Comparison of ENCODE assay signal across 13 cellular contexts in the genomic region with DNA sequence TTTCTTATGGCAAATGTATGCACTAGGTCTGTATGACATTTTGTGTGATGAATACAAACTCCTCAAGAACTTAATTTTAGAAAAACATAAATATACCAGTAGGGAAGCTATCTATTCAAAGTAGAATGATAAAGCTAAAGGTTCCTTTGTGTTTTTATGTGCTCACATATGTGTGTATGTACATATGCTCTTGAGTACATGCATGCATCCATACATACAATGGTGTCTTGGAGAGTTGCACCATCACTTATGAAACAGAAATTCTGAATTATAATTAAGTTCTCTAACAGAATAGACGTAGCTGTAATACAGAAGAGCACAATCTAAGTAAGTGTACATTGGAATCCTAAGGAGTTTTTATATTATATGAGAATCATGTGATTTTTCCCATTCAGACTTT. TPM values are rescaled to one million over a fixed set of nuclear protein-coding genes. Genes with fewer than 3 reads are reported as not detected.
DNase-seq lines count a peak whose midpoint lies in the region; ATAC-seq and TF ChIP-seq lines count a peak whose summit lies in the region.
"Had no signal": no experiment of that assay in that cellular context is flagged by ENCODE, and none has a peak within 500 bp of the region (broad histone marks: within the 10 kb centered on the region; RNA-seq: fewer than 3 reads in every experiment).

No MANE protein-coding gene starts in this region.

- H3K27ac ChIP-seq in upper lobe of left lung, result no peak overlapping the region
- H3K27ac ChIP-seq in stomach, result no peak overlapping the region
- H3K27ac ChIP-seq: A549 had no signal

- TF ChIP-seq POLR2A in upper lobe of left lung (IDR thresholded peaks at IDR 0.05) (no peak), stomach (IDR thresholded peaks at IDR 0.05) (no peak)

- peaks cover 11 to 19% (median 13%) of the 10 kb centered on the region in 4 donors for H3K4me1 ChIP-seq in upper lobe of left lung
- H3K4me1 ChIP-seq in stomach, result peaks cover 8 to 19% (median 18%) of the 10 kb centered on the region in 4 donors
- H3K4me1 ChIP-seq: A549 had no signal

- no peak overlapping the region for H3K4me3 Mint-ChIP-seq in stimulated activated naive CD8-positive, alpha-beta T cell treated with anti-CD3 and anti-CD28 coated beads, Interleukin-15, amount 100 ng/mL, for 72 hours

- intact Hi-C loops in stomach (cut with DNase I; ENCODE audit: low total_unique reads), result no loop called here

- H3K27me3 ChIP-seq in upper lobe of left lung (peaks cover 0 to 12% (median 5%) of the 10 kb centered on the region in 4 donors), stomach (peaks cover 0 to 47% (median 19%) of the 10 kb centered on the region in 3 donors)

- TF ChIP-seq EP300 in upper lobe of left lung (IDR thresholded peaks at IDR 0.05) (no peak), stomach (IDR thresholded peaks at IDR 0.05) (no peak)

- TF ChIP-seq CTCF in upper lobe of left lung (IDR thresholded peaks at IDR 0.05), result no peak
- no peak for TF ChIP-seq CTCF in stomach (IDR thresholded peaks at IDR 0.05)

- H3K27ac Mint-ChIP-seq in stimulated activated naive CD8-positive, alpha-beta T cell treated with anti-CD3 and anti-CD28 coated beads, Interleukin-15, amount 100 ng/mL, for 72 hours, result no peak overlapping the region
- H3K27ac Mint-ChIP-seq: CD14-positive monocyte had no signal

- H3K4me3 ChIP-seq in upper lobe of left lung, result no peak overlapping the region
- H3K4me3 ChIP-seq in stomach, result no peak overlapping the region
- H3K4me3 ChIP-seq: A549 had no signal

- H3K9me3 Mint-ChIP-seq in stimulated activated naive CD8-positive, alpha-beta T cell treated with anti-CD3 and anti-CD28 coated beads, Interleukin-15, amount 100 ng/mL, for 72 hours, result no peaks in the 10 kb centered on the region

- no peak for ATAC-seq in stimulated activated naive CD8-positive, alpha-beta T cell treated with anti-CD3 and anti-CD28 coated beads, Interleukin-15, amount 100 ng/mL, for 72 hours
- no peak for ATAC-seq in upper lobe of left lung (ENCODE audit: low FRiP score in 2 of 2)
- ATAC-seq: A549 had no signal

- no peaks in the 10 kb centered on the region for H3K9me3 ChIP-seq in upper lobe of left lung
- H3K9me3 ChIP-seq in stomach, result no peaks in the 10 kb centered on the region
- H3K9me3 ChIP-seq: A549 had no signal

- peaks cover 42% of the 10 kb centered on the region for H3K27me3 Mint-ChIP-seq in stimulated activated naive CD8-positive, alpha-beta T cell treated with anti-CD3 and anti-CD28 coated beads, Interleukin-15, amount 100 ng/mL, for 72 hours

- DNase-seq in NCI-H510A treated with DMSO at 0.1 percent for 48 hours (lab: John Stamatoyannopoulos, UW) (peak; percentile 31), NCI-H510A (lab: John Stamatoyannopoulos, UW) (no peak), NCI-H345 (lab: John Stamatoyannopoulos, UW) (peak; percentile 46), cerebellar cortex (ENCODE audit: low spot score) (peak; percentile 45), upper lobe of left lung (no peak), stomach (no peak)
- no peak for DNase-seq in stimulated activated naive CD8-positive, alpha-beta T cell treated with anti-CD3 and anti-CD28 coated beads, Interleukin-15, amount 100 ng/mL, for 72 hours
- DNase-seq: COR-L47; NCI-H446 treated with DMSO at 0.1 percent for 48 hours; NK-92 treated with Interleukin-12 subunit alpha and Interleukin-12 subunit beta, amount 100 ng/mL, for 24 hours had no signal

- peaks cover 14% of the 10 kb centered on the region for H3K4me1 Mint-ChIP-seq in stimulated activated naive CD8-positive, alpha-beta T cell treated with anti-CD3 and anti-CD28 coated beads, Interleukin-15, amount 100 ng/mL, for 72 hours

- WGBS in upper lobe of left lung, 2 donors, result 50 to 67% methylated on average over 1 of the region's 1 CpG
- 50 to 72% (median 61%) methylated on average over 1 of the region's 1 CpG for WGBS in stomach, 5 donors

- H3K36me3 ChIP-seq in upper lobe of left lung (no peaks in the 10 kb centered on the region), stomach (no peaks in the 10 kb centered on the region)

RNA-seq across cellular contexts. Expression of a gene that starts 2.3 kb away (rescaled TPM):
- total RNA-seq in upper lobe of left lung (under 1 TPM in 2 of 6 donors, not detected in 4; 0.13 to 0.20 TPM), stomach (1 to 10 TPM in 2 of 5 donors, not detected in 3; 1.5 to 9.6 TPM)
- polyA plus RNA-seq in stomach, result under 1 TPM in 1 of 3 donors, not detected in 2; 0.13 TPM
- total RNA-seq: SK-MEL-5 had no signal
- polyA plus RNA-seq: A549, CD14-positive monocyte had no signal

Comparison
In these comparisons a context has a peak if more than half of its experiments do, and no peak if none do; other contexts are left out.
1. DNase-seq: peak in NCI-H510A treated with DMSO at 0.1 percent for 48 hours (single experiment), NCI-H345 (single experiment) and cerebellar cortex (single experiment); none in NCI-H510A (single experiment), stimulated activated naive CD8-positive, alpha-beta T cell treated with anti-CD3 and anti-CD28 coated beads, Interleukin-15, amount 100 ng/mL, for 72 hours (0 of 2), upper lobe of left lung (0 of 2) and stomach (single experiment).